8 cellular contexts compared by ENCODE assay signal in genomic region chr12:54352891-54353874, GRCh38. TPM values are rescaled to one million over a fixed set of nuclear protein-coding genes. Genes with fewer than 3 reads are reported as not detected.
DNase-seq lines count a peak whose midpoint lies in the region; TF ChIP-seq lines count a peak whose summit lies in the region.

No MANE protein-coding gene starts in this region.

- no peak for TF ChIP-seq EP300 in suprapubic skin (IDR thresholded peaks at IDR 0.05)

- no peaks in the 10 kb centered on the region for H3K27me3 ChIP-seq in suprapubic skin

- 13% methylated on average over 1 of the region's 1 CpG for WGBS in suprapubic skin

- TF ChIP-seq CTCF in suprapubic skin (IDR thresholded peaks at IDR 0.05), result no peak

- H3K27ac ChIP-seq in suprapubic skin, result peak overlapping the region; percentile 3

- H3K9me3 ChIP-seq in suprapubic skin, result no peaks in the 10 kb centered on the region

- TF ChIP-seq POLR2A in suprapubic skin (IDR thresholded peaks at IDR 0.05), result no peak

- H3K4me1 ChIP-seq in suprapubic skin, result peaks cover 46% of the 10 kb centered on the region

- DNase-seq in NCI-H1417 (lab: John Stamatoyannopoulos, UW) (peak; percentile 89 to 97 (median 89)), amniotic epithelial cell (ENCODE audit: low read depth) (peak; percentile 68), kidney tubule cell (ENCODE audit: low spot score) (peak; percentile 34), suprapubic skin (ENCODE audit: low spot score in 2 of 2) (no peak), T-helper 9 cell (no peak), NCI-H1048 (lab: John Stamatoyannopoulos, UW) (no peak), NK-92 (lab: John Stamatoyannopoulos, UW; ENCODE audit: unreplicated experiment) (no peak), kidney glomerular epithelial cell (lab: John Stamatoyannopoulos, UW) (no peak)

- peaks cover 39% of the 10 kb centered on the region for H3K36me3 ChIP-seq in suprapubic skin

- H3K4me3 ChIP-seq in suprapubic skin, result no peak overlapping the region

RNA-seq across cellular contexts. Expression of gene GPR84, which starts 11.1 kb away (rescaled TPM):
- total RNA-seq in suprapubic skin, result 1 to 10 TPM in 1 of 4 donors, under 1 TPM in 3; 0.38 to 1.7 (median 0.73) TPM

RNA-seq across cellular contexts. Expression of gene COPZ1, which starts 28.3 kb away (rescaled TPM):
- total RNA-seq in suprapubic skin, result 10 to 100 TPM; 70.9 to 89.0 (median 77.6) TPM

RNA-seq across cellular contexts. Expression of gene ZNF385A, which starts 31.4 kb away (rescaled TPM):
- total RNA-seq in suprapubic skin, result 100 to 1,000 TPM in 3 of 4 donors, 10 to 100 TPM in 1; 99.5 to 134 (median 113) TPM

RNA-seq across cellular contexts. Expression of gene NFE2, which starts 52.4 kb away (rescaled TPM):
- 1 to 10 TPM; 1.4 to 8.6 (median 6.3) TPM for total RNA-seq in suprapubic skin

Comparison
In these comparisons a context has a peak if more than half of its experiments do, and no peak if none do; other contexts are left out.
1. DNase-seq: peak in NCI-H1417 (3 of 3), amniotic epithelial cell (single experiment) and kidney tubule cell (single experiment); none in suprapubic skin (0 of 2), T-helper 9 cell (single experiment), NCI-H1048 (single experiment), NK-92 (single experiment) and kidney glomerular epithelial cell (single experiment).